In the genomic region with DNA sequence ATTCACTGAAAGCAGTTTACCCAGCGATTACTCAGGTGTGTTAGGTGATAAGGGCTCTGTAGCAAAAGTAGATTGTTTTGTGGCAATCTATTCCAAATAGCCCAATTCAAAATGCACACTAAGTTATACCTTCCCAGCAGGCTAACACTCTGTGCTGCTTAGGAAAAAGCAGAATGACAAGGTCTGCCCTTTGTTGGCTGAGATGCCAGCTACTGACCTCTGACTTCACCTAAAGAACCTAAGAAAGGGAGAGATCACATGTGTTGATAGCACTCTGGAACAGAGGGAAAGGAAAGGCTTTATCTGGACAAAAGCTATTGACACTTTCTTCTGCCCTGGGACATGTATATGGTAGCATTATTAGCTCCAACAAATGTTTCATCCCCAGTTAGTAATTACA, we compare ENCODE assay signal across 34 cellular contexts.
"Had no signal": no experiment of that assay in that cellular context is flagged by ENCODE, and none has a peak within 500 bp of the region (broad histone marks: within the 10 kb centered on the region; RNA-seq: fewer than 3 reads in every experiment).

No MANE protein-coding gene starts in this region.

- DNase-seq: Karpas-422, Kasumi-1, MG63, MM.1S, MV-4-11, NCI-H1048, NCI-H1092, NCI-H1092 treated with DMSO at 0.1 percent for 48 hours, NCI-H1105, NCI-H1105 treated with DMSO at 0.1 percent for 48 hours, NCI-H1417, NCI-H1417 treated with DMSO at 0.1 percent for 48 hours, NCI-H1436, NCI-H1436 treated with DMSO at 0.1 percent for 48 hours, NCI-H146, NCI-H1694, NCI-H1694 treated with DMSO at 0.1 percent for 48 hours, NCI-H187, NCI-H187 treated with DMSO at 0.1 percent for 48 hours, NCI-H1930, NCI-H2029, NCI-H2029 treated with DMSO at 0.1 percent for 48 hours, NCI-H2081, NCI-H2081 treated with DMSO at 0.1 percent for 48 hours, NCI-H2107, NCI-H2171, NCI-H2171 treated with DMSO at 0.1 percent for 48 hours, NCI-H2227 treated with DMSO at 0.1 percent for 48 hours, NCI-H226, NCI-H345, NCI-H446, NCI-H446 treated with DMSO at 0.1 percent for 48 hours, NCI-H510A, NCI-H510A treated with DMSO at 0.1 percent for 48 hours had no signal

- H3K4me3 ChIP-seq: MG63 had no signal

- H3K27me3 ChIP-seq: MG63 had no signal

- H3K9me3 ChIP-seq: MG63 had no signal

- H3K36me3 ChIP-seq: MG63 had no signal
